ENCODE assay signal across 27 cellular contexts in the genomic region with DNA sequence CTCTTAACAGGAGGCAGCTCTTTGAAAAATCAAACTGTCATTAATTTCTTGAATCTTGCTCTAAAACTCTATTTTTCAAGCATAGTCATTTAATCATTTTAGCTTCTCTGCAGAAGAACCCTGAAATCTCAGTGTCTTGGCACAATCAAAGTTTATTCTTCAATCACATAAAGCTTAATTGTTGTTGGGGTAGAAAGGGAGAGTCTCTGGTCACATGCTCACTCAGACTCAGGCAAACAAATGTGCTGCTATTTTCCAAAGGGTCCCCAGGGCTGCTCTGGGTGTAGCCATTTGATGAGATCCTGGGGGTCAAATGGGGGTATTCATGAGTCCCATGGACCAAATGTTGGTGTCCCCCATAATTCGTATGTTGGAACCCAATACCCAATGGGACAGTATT.
"Had no signal": no experiment of that assay in that cellular context is flagged by ENCODE, and none has a peak within 500 bp of the region (broad histone marks: within the 10 kb centered on the region; RNA-seq: fewer than 3 reads in every experiment).

No MANE protein-coding gene starts in this region.

- H3K27ac Mint-ChIP-seq: activated B cell treated with CpG ODN at 0.5 μM for 24 hours; activated CD8-positive, alpha-beta memory T cell treated with anti-CD3 and anti-CD28 coated beads, Interleukin-2, amount 10 ng/mL, durations not matched to agents 7 days and 5 days; activated CD8-positive, alpha-beta T cell treated with anti-CD3 and anti-CD28 coated beads, Interleukin-2, amount 10 ng/mL, durations not matched to agents 7 days and 5 days; activated naive CD4-positive, alpha-beta T cell treated with anti-CD3 and anti-CD28 coated beads, Interleukin-2, amount 50 U/mL, for 24 hours; activated naive CD8-positive, alpha-beta T cell treated with anti-CD3 and anti-CD28 coated beads, Interleukin-2, amount 50 U/mL, for 24 hours; activated T-helper 2 cell treated with anti-CD3 and anti-CD28 coated beads, Interferon-gamma antibody, Interleukin-2, Interleukin-4, amounts not matched to agents 10 μg/mL and 5 μg/mL and 100 μg/mL, durations not matched to agents 14 hours and 24 hours and 36 hours; mesothelial cell of epicardium; naive thymus-derived CD4-positive, alpha-beta T cell; stimulated activated effector memory CD8-positive, alpha-beta T cell treated with anti-CD3 and anti-CD28 coated beads, Interleukin-12 subunit alpha, Interleukin-12 subunit beta, amount 100 ng/mL, for 72 hours; stimulated activated naive CD8-positive, alpha-beta T cell treated with anti-CD3 and anti-CD28 coated beads, Interleukin-15, Interleukin-2, amounts not matched to agents 100 ng/mL and 50 ng/mL, for 24 hours; T-helper 2 cell treated with Interferon-gamma antibody and Interleukin-4, amounts not matched to agents 5 μg/mL and 100 μg/mL, for 36 hours had no signal

- H3K4me1 ChIP-seq: breast epithelium, prostate gland, tibial artery, upper lobe of right lung had no signal

- H3K4me3 ChIP-seq: breast epithelium, heart right ventricle, ovary, prostate gland, sigmoid colon, tibial artery, upper lobe of right lung had no signal

- H3K9me3 Mint-ChIP-seq: activated B cell treated with CpG ODN at 0.5 μM for 24 hours; activated naive CD4-positive, alpha-beta T cell treated with anti-CD3 and anti-CD28 coated beads, Interleukin-2, amount 50 U/mL, for 24 hours; activated naive CD8-positive, alpha-beta T cell treated with anti-CD3 and anti-CD28 coated beads, Interleukin-2, amount 50 U/mL, for 24 hours; activated T-helper 2 cell treated with anti-CD3 and anti-CD28 coated beads, Interferon-gamma antibody, Interleukin-2, Interleukin-4, amounts not matched to agents 10 μg/mL and 5 μg/mL and 100 μg/mL, durations not matched to agents 14 hours and 24 hours and 36 hours; central memory CD8-positive, alpha-beta T cell; mesothelial cell of epicardium; stimulated activated naive CD8-positive, alpha-beta T cell treated with anti-CD3 and anti-CD28 coated beads, Interleukin-15, Interleukin-2, amounts not matched to agents 100 ng/mL and 50 ng/mL, for 24 hours; T-helper 2 cell treated with Interferon-gamma antibody and Interleukin-4, amounts not matched to agents 5 μg/mL and 100 μg/mL, for 36 hours had no signal

- H3K4me3 Mint-ChIP-seq: activated B cell treated with CpG ODN at 0.5 μM for 24 hours; activated CD8-positive, alpha-beta memory T cell treated with anti-CD3 and anti-CD28 coated beads, Interleukin-2, amount 10 ng/mL, durations not matched to agents 7 days and 5 days; activated CD8-positive, alpha-beta T cell treated with anti-CD3 and anti-CD28 coated beads, Interleukin-2, amount 10 ng/mL, durations not matched to agents 7 days and 5 days; activated naive CD4-positive, alpha-beta T cell treated with anti-CD3 and anti-CD28 coated beads, Interleukin-2, amount 50 U/mL, for 24 hours; activated naive CD8-positive, alpha-beta T cell treated with anti-CD3 and anti-CD28 coated beads, Interleukin-2, amount 50 U/mL, for 24 hours; central memory CD8-positive, alpha-beta T cell; mesothelial cell of epicardium; naive thymus-derived CD4-positive, alpha-beta T cell; stimulated activated effector memory CD8-positive, alpha-beta T cell treated with anti-CD3 and anti-CD28 coated beads, Interleukin-12 subunit alpha, Interleukin-12 subunit beta, amount 100 ng/mL, for 72 hours; stimulated activated naive CD8-positive, alpha-beta T cell treated with anti-CD3 and anti-CD28 coated beads, Interleukin-15, Interleukin-2, amounts not matched to agents 100 ng/mL and 50 ng/mL, for 24 hours; T-helper 2 cell treated with Interferon-gamma antibody and Interleukin-4, amounts not matched to agents 5 μg/mL and 100 μg/mL, for 36 hours had no signal

- H3K27ac ChIP-seq: breast epithelium, ovary, prostate gland, tibial artery, upper lobe of right lung had no signal

- H3K36me3 ChIP-seq: breast epithelium, heart right ventricle, ovary, prostate gland, sigmoid colon, tibial artery, upper lobe of right lung had no signal

- DNase-seq: activated B cell treated with CpG ODN at 0.5 μM for 24 hours; activated CD8-positive, alpha-beta memory T cell treated with anti-CD3 and anti-CD28 coated beads, Interleukin-2, amount 10 ng/mL, durations not matched to agents 7 days and 5 days; activated CD8-positive, alpha-beta T cell treated with anti-CD3 and anti-CD28 coated beads, Interleukin-2, amount 10 ng/mL, durations not matched to agents 7 days and 5 days; activated naive CD8-positive, alpha-beta T cell treated with anti-CD3 and anti-CD28 coated beads, Interleukin-2, amount 50 U/mL, for 24 hours; activated T-cell treated with anti-CD3 and anti-CD28 coated beads, Interleukin-2, amount 50 U/mL, for 48 hours; dermis blood vessel endothelial cell; effector memory CD4-positive, alpha-beta T cell; foreskin fibroblast; heart right ventricle; left ventricle myocardium superior; naive thymus-derived CD4-positive, alpha-beta T cell; ovary; sigmoid colon; small intestine; stimulated activated CD4-positive, alpha-beta T cell treated with anti-CD3 and anti-CD28 coated beads, Interleukin-4, amount 100 ng/mL, for 24 hours; T-helper 1 cell; tibial artery; upper lobe of right lung had no signal

- H3K36me3 Mint-ChIP-seq: activated CD8-positive, alpha-beta memory T cell treated with anti-CD3 and anti-CD28 coated beads, Interleukin-2, amount 10 ng/mL, durations not matched to agents 7 days and 5 days; mesothelial cell of epicardium; stimulated activated effector memory CD8-positive, alpha-beta T cell treated with anti-CD3 and anti-CD28 coated beads, Interleukin-12 subunit alpha, Interleukin-12 subunit beta, amount 100 ng/mL, for 72 hours had no signal

- H3K4me1 Mint-ChIP-seq: activated B cell treated with CpG ODN at 0.5 μM for 24 hours; activated CD8-positive, alpha-beta memory T cell treated with anti-CD3 and anti-CD28 coated beads, Interleukin-2, amount 10 ng/mL, durations not matched to agents 7 days and 5 days; activated naive CD4-positive, alpha-beta T cell treated with anti-CD3 and anti-CD28 coated beads, Interleukin-2, amount 50 U/mL, for 24 hours; activated naive CD8-positive, alpha-beta T cell treated with anti-CD3 and anti-CD28 coated beads, Interleukin-2, amount 50 U/mL, for 24 hours; central memory CD8-positive, alpha-beta T cell; naive thymus-derived CD4-positive, alpha-beta T cell; stimulated activated effector memory CD8-positive, alpha-beta T cell treated with anti-CD3 and anti-CD28 coated beads, Interleukin-12 subunit alpha, Interleukin-12 subunit beta, amount 100 ng/mL, for 72 hours had no signal

- H3K27me3 ChIP-seq: breast epithelium, ovary, sigmoid colon, tibial artery, upper lobe of right lung had no signal

- H3K27me3 Mint-ChIP-seq: activated B cell treated with CpG ODN at 0.5 μM for 24 hours; activated CD8-positive, alpha-beta memory T cell treated with anti-CD3 and anti-CD28 coated beads, Interleukin-2, amount 10 ng/mL, durations not matched to agents 7 days and 5 days had no signal

- H3K9me3 ChIP-seq: breast epithelium, heart right ventricle, ovary, prostate gland, sigmoid colon, tibial artery, upper lobe of right lung had no signal
